In the genomic region with DNA sequence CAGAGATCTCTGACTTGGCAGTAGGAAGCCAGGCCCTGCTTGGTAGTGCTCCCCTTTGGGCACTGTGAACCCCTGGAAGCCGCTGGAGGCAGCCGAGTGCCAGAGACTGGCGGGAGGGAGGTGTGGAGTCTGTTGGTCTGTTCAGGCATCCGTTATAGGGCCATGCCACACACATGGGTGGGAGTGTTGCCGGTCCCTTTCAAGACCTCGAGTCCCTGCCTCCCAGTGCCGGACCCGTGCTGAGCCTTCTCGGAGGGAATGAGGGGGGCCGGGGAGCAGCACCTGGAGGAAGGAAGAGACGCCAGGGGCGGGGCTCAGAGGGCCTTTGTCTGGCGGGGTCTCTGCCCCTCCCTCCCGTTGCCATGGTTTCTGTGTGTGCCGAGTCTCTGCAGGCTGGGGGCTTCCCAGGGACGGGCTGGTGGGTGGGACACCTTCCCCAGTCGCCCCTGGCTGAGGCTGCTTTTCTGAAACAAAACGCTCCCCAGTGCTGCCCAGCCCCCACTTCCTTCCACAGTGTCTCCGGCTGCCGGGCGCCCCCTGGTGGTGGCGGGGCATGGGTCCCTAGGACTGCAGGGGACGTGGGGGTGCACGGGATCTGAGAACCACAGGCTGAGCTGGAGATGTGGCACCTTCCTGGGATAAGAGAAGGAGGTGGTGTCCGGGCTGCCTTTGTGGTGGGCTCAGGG, we compare ENCODE assay signal across 1 cellular context.
TF ChIP-seq lines count a peak whose summit lies in the region.

No MANE protein-coding gene starts in this region.

TF ChIP-seq in HepG2, 621 proteins besides CTCF, POLR2A, EP300 and RAD21 (continued from another document and continues in another):
- no peak for TF ChIP-seq ZBTB7A (CRISPR knock-in tag; IDR thresholded peaks at IDR 0.05)
- TF ChIP-seq, protein P1, sequence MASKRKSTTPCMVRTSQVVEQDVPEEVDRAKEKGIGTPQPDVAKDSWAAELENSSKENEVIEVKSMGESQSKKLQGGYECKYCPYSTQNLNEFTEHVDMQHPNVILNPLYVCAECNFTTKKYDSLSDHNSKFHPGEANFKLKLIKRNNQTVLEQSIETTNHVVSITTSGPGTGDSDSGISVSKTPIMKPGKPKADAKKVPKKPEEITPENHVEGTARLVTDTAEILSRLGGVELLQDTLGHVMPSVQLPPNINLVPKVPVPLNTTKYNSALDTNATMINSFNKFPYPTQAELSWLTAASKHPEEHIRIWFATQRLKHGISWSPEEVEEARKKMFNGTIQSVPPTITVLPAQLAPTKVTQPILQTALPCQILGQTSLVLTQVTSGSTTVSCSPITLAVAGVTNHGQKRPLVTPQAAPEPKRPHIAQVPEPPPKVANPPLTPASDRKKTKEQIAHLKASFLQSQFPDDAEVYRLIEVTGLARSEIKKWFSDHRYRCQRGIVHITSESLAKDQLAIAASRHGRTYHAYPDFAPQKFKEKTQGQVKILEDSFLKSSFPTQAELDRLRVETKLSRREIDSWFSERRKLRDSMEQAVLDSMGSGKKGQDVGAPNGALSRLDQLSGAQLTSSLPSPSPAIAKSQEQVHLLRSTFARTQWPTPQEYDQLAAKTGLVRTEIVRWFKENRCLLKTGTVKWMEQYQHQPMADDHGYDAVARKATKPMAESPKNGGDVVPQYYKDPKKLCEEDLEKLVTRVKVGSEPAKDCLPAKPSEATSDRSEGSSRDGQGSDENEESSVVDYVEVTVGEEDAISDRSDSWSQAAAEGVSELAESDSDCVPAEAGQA (IDR thresholded peaks at IDR 0.05; ENCODE audit: low read depth) = no peak
- TF ChIP-seq, protein P1 (CRISPR knock-in tag; IDR thresholded peaks at IDR 0.05; ENCODE audit: borderline replicate concordance) = no peak
- TF ChIP-seq MBD4 (IDR thresholded peaks at IDR 0.05; ENCODE audit: borderline replicate concordance, low read length) = no peak
- TF ChIP-seq, protein P2, sequence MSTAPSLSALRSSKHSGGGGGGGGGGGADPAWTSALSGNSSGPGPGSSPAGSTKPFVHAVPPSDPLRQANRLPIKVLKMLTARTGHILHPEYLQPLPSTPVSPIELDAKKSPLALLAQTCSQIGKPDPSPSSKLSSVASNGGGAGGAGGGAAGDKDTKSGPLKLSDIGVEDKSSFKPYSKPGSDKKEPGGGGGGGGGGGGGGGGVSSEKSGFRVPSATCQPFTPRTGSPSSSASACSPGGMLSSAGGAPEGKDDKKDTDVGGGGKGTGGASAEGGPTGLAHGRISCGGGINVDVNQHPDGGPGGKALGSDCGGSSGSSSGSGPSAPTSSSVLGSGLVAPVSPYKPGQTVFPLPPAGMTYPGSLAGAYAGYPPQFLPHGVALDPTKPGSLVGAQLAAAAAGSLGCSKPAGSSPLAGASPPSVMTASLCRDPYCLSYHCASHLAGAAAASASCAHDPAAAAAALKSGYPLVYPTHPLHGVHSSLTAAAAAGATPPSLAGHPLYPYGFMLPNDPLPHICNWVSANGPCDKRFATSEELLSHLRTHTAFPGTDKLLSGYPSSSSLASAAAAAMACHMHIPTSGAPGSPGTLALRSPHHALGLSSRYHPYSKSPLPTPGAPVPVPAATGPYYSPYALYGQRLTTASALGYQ (CRISPR knock-in tag; IDR thresholded peaks at IDR 0.05) = no peak
- TF ChIP-seq ZNF572 (CRISPR knock-in tag; IDR thresholded peaks at IDR 0.05) = no peak
- TF ChIP-seq ZNF225 (CRISPR knock-in tag; IDR thresholded peaks at IDR 0.05) = no peak
- no peak for TF ChIP-seq ZNF567 (CRISPR knock-in tag; IDR thresholded peaks at IDR 0.05; ENCODE audit: borderline replicate concordance)
- TF ChIP-seq ZFP36L2 (CRISPR knock-in tag; IDR thresholded peaks at IDR 0.05) = no peak
- TF ChIP-seq ZNF441 (CRISPR knock-in tag; IDR thresholded peaks at IDR 0.05; ENCODE audit: borderline replicate concordance) = no peak
- no peak for TF ChIP-seq TRIM24 (CRISPR knock-in tag; IDR thresholded peaks at IDR 0.05)
- TF ChIP-seq CCAR2 (optimal IDR thresholded peaks at IDR 0.05; ENCODE audit: low read depth, low read length) = no peak
- TF ChIP-seq SOX13 (IDR thresholded peaks at IDR 0.05) = no peak
- TF ChIP-seq SOX13 (CRISPR knock-in tag; conservative IDR thresholded peaks at IDR 0.05 in 1 of 2, IDR thresholded peaks at IDR 0.05 in 1 of 2) = peak in 1 of 2 experiments; percentile 51; a peak in 1 of 4 replicates
- TF ChIP-seq SUZ12 (IDR thresholded peaks at IDR 0.05; ENCODE audit: low read depth, low read length) = no peak
- no peak for TF ChIP-seq EEA1 (CRISPR knock-in tag; IDR thresholded peaks at IDR 0.05; ENCODE audit: borderline replicate concordance)
- TF ChIP-seq ZNF10 (CRISPR knock-in tag; IDR thresholded peaks at IDR 0.05; ENCODE audit: borderline replicate concordance, low read depth) = no peak
- no peak for TF ChIP-seq ONECUT2 (CRISPR knock-in tag; IDR thresholded peaks at IDR 0.05)
- no peak for TF ChIP-seq JUNB (CRISPR knock-in tag; IDR thresholded peaks at IDR 0.05; ENCODE audit: borderline replicate concordance)
- TF ChIP-seq ZNF296 (CRISPR knock-in tag; conservative IDR thresholded peaks at IDR 0.05) = no peak
- no peak for TF ChIP-seq MLX (CRISPR knock-in tag; IDR thresholded peaks at IDR 0.05)
- TF ChIP-seq, protein P3, sequence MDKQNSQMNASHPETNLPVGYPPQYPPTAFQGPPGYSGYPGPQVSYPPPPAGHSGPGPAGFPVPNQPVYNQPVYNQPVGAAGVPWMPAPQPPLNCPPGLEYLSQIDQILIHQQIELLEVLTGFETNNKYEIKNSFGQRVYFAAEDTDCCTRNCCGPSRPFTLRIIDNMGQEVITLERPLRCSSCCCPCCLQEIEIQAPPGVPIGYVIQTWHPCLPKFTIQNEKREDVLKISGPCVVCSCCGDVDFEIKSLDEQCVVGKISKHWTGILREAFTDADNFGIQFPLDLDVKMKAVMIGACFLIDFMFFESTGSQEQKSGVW (CRISPR knock-in tag; IDR thresholded peaks at IDR 0.05; ENCODE audit: borderline replicate concordance) = no peak
- TF ChIP-seq, protein P4, sequence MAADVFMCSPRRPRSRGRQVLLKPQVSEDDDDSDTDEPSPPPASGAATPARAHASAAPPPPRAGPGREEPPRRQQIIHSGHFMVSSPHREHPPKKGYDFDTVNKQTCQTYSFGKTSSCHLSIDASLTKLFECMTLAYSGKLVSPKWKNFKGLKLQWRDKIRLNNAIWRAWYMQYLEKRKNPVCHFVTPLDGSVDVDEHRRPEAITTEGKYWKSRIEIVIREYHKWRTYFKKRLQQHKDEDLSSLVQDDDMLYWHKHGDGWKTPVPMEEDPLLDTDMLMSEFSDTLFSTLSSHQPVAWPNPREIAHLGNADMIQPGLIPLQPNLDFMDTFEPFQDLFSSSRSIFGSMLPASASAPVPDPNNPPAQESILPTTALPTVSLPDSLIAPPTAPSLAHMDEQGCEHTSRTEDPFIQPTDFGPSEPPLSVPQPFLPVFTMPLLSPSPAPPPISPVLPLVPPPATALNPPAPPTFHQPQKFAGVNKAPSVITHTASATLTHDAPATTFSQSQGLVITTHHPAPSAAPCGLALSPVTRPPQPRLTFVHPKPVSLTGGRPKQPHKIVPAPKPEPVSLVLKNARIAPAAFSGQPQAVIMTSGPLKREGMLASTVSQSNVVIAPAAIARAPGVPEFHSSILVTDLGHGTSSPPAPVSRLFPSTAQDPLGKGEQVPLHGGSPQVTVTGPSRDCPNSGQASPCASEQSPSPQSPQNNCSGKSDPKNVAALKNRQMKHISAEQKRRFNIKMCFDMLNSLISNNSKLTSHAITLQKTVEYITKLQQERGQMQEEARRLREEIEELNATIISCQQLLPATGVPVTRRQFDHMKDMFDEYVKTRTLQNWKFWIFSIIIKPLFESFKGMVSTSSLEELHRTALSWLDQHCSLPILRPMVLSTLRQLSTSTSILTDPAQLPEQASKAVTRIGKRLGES (CRISPR knock-in tag; IDR thresholded peaks at IDR 0.05; ENCODE audit: borderline replicate concordance) = no peak
- peak; percentile 43; the same call in 1 of the 2 replicates for TF ChIP-seq KDM5B (CRISPR knock-in tag; IDR thresholded peaks at IDR 0.05; ENCODE audit: borderline replicate concordance)
- TF ChIP-seq, protein P5, sequence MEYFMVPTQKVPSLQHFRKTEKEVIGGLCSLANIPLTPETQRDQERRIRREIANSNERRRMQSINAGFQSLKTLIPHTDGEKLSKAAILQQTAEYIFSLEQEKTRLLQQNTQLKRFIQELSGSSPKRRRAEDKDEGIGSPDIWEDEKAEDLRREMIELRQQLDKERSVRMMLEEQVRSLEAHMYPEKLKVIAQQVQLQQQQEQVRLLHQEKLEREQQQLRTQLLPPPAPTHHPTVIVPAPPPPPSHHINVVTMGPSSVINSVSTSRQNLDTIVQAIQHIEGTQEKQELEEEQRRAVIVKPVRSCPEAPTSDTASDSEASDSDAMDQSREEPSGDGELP (IDR thresholded peaks at IDR 0.05; ENCODE audit: borderline replicate concordance, low read depth) = 0 out of 2 replicates have a peak, but pooled peaks have one; percentile 9
- no peak for TF ChIP-seq SIN3B (IDR thresholded peaks at IDR 0.05; ENCODE audit: low read length)
- no peak; the same call in 1 of the 2 replicates for TF ChIP-seq RFX1 (IDR thresholded peaks at IDR 0.05)
- no peak for TF ChIP-seq MLLT10 (CRISPR knock-in tag; IDR thresholded peaks at IDR 0.05)
- no peak for TF ChIP-seq IKZF1 (IDR thresholded peaks at IDR 0.05)
- TF ChIP-seq ZFP36L1 (CRISPR knock-in tag; IDR thresholded peaks at IDR 0.05) = no peak
- TF ChIP-seq HDAC6 (IDR thresholded peaks at IDR 0.05; ENCODE audit: low read depth, low read length) = no peak
- no peak for TF ChIP-seq ZBTB21 (CRISPR knock-in tag; IDR thresholded peaks at IDR 0.05)
- TF ChIP-seq SMARCC2 (IDR thresholded peaks at IDR 0.05) = no peak
- TF ChIP-seq RBM39 (IDR thresholded peaks at IDR 0.05; ENCODE audit: low read depth, low read length, poor library complexity, severe bottlenecking) = peak; percentile 43
- no peak for TF ChIP-seq RFXANK (CRISPR knock-in tag; IDR thresholded peaks at IDR 0.05)
- TF ChIP-seq SCMH1 (CRISPR knock-in tag; IDR thresholded peaks at IDR 0.05; ENCODE audit: borderline replicate concordance) = no peak
- TF ChIP-seq SMAD3 (CRISPR knock-in tag; IDR thresholded peaks at IDR 0.05) = no peak
- no peak for TF ChIP-seq HNF1A (IDR thresholded peaks at IDR 0.05; ENCODE audit: low read depth)
- TF ChIP-seq HNF1A (CRISPR knock-in tag; IDR thresholded peaks at IDR 0.05; ENCODE audit: borderline replicate concordance) = no peak
